ENCODE assay signal across 8 cellular contexts in the genomic region with DNA sequence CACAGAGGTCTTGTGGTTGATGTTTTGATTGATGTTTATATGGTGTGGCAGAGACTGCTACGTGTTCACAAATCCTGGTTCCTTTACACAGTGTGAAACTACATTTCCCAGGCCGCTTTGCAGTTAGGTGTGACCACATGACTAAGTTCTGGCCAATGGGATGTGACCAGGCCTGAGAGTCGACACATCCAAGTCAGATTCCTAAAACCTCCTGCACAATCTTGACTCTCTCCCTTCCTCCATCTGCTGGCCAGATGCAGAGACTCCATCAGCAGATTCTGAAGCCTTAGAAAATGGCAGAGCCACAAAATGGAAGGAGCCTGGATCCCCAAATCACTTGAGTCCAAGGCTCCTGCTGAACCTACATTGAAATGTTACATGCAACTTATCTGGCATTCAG. TPM values are rescaled to one million over a fixed set of nuclear protein-coding genes. Genes with fewer than 3 reads are reported as not detected.
DNase-seq lines count a peak whose midpoint lies in the region; ATAC-seq, FAIRE-seq and TF ChIP-seq lines count a peak whose summit lies in the region.

No MANE protein-coding gene starts in this region.

- ATAC-seq in activated B cell treated with CpG ODN at 0.5 μM for 24 hours (ENCODE audit: low read depth) (peak; percentile 64), left lobe of liver (peak; percentile 67)

- CTCF ChIA-PET in activated B cell treated with CpG ODN at 0.5 μM for 24 hours (lab: Charles Lee) = interaction anchor here (1.3 kb wide), 2 partner anchors 10 to 13 kb away, joined by 3 read pairs; a partner anchor contains a TSS

- TF ChIP-seq CTCF in activated B cell treated with CpG ODN at 0.5 μM for 24 hours (IDR thresholded peaks at IDR 0.05) = no peak
- TF ChIP-seq CTCF in progenitor cell of endocrine pancreas (IDR thresholded peaks at IDR 0.05; ENCODE audit: unreplicated experiment) = no peak

- intact Hi-C loops in activated B cell treated with CpG ODN at 0.5 μM for 24 hours (cut with micrococcal nuclease) = no loop called here

- H3K27me3 Mint-ChIP-seq in activated B cell treated with CpG ODN at 0.5 μM for 24 hours = no peaks in the 10 kb centered on the region
- H3K27me3 Mint-ChIP-seq in progenitor cell of endocrine pancreas = no peaks in the 10 kb centered on the region

- DNase-seq in COLO829 (ENCODE audit: low spot score) = peak; percentile 66
- peak; percentile 62 for DNase-seq in HTR-8/SVneo (ENCODE audit: insufficient read length, low spot score)
- no peak for DNase-seq in activated B cell treated with CpG ODN at 0.5 μM for 24 hours
- no peak for DNase-seq in left lobe of liver (ENCODE audit: low spot score)
- DNase-seq in NCI-H1436 treated with DMSO at 0.1 percent for 48 hours (lab: John Stamatoyannopoulos, UW) = no peak
- no peak for DNase-seq in NCI-H345 (lab: John Stamatoyannopoulos, UW)
- no peak for DNase-seq in progenitor cell of endocrine pancreas (ENCODE audit: low spot score, unreplicated experiment)
- DNase-seq in NCI-H69 (lab: John Stamatoyannopoulos, UW) = no peak

- H3K4me3 Mint-ChIP-seq in activated B cell treated with CpG ODN at 0.5 μM for 24 hours (peak overlapping the region; percentile 41), progenitor cell of endocrine pancreas (ENCODE audit: low read depth) (no peak overlapping the region)

- peak overlapping the region; percentile 70 for H3K27ac Mint-ChIP-seq in activated B cell treated with CpG ODN at 0.5 μM for 24 hours
- no peak overlapping the region for H3K27ac Mint-ChIP-seq in progenitor cell of endocrine pancreas

- H3K4me1 Mint-ChIP-seq in activated B cell treated with CpG ODN at 0.5 μM for 24 hours (peaks cover 37% of the 10 kb centered on the region), progenitor cell of endocrine pancreas (ENCODE audit: low read depth) (peaks cover 3% of the 10 kb centered on the region)

- FAIRE-seq in HTR-8/SVneo (lab: Jason Lieb, UNC) = no peak

- POLR2A ChIA-PET in activated B cell treated with CpG ODN at 0.5 μM for 24 hours (lab: Charles Lee) = interaction anchor here (0.8 to 19.9 kb wide), 7 partner anchors 8 to 92 kb away, joined by 3 to 757 read pairs (median 5); a partner anchor contains a TSS

- H3K9me3 Mint-ChIP-seq in activated B cell treated with CpG ODN at 0.5 μM for 24 hours (no peaks in the 10 kb centered on the region), progenitor cell of endocrine pancreas (ENCODE audit: low read depth) (no peaks in the 10 kb centered on the region)

- H3K36me3 Mint-ChIP-seq in activated B cell treated with CpG ODN at 0.5 μM for 24 hours (ENCODE audit: low read depth) (peaks cover 26% of the 10 kb centered on the region), progenitor cell of endocrine pancreas (ENCODE audit: insufficient read depth) (peaks cover 50% of the 10 kb centered on the region)

RNA-seq across cellular contexts. Expression of a gene that starts 12.6 kb away (rescaled TPM):
- total RNA-seq in activated B cell treated with CpG ODN at 0.5 μM for 24 hours (1,587 and 1,688 TPM in 2 replicates), left lobe of liver (2.2 TPM), progenitor cell of endocrine pancreas (not detected in 2 replicates)

RNA-seq across cellular contexts. Expression of a gene that starts 14.4 kb away (rescaled TPM):
- 5.3 TPM in 2 replicates for total RNA-seq in activated B cell treated with CpG ODN at 0.5 μM for 24 hours
- 5.1 TPM for total RNA-seq in left lobe of liver
- total RNA-seq in progenitor cell of endocrine pancreas = 226 and 235 TPM in 2 replicates

RNA-seq across cellular contexts. Expression of a gene that starts 15.8 kb away (rescaled TPM):
- total RNA-seq in activated B cell treated with CpG ODN at 0.5 μM for 24 hours (0.71 and 0.76 TPM in 2 replicates), left lobe of liver (not detected), progenitor cell of endocrine pancreas (3.6 and 5.2 TPM in 2 replicates)

RNA-seq across cellular contexts. Expression of a gene that starts 22.8 kb away (rescaled TPM):
- total RNA-seq in activated B cell treated with CpG ODN at 0.5 μM for 24 hours (14.8 and 19.3 TPM in 2 replicates), left lobe of liver (2.4 TPM), progenitor cell of endocrine pancreas (10.5 and 11.8 TPM in 2 replicates)

RNA-seq across cellular contexts. Expression of a gene that starts 40.2 kb away (rescaled TPM):
- total RNA-seq in activated B cell treated with CpG ODN at 0.5 μM for 24 hours = 0.62 and 0.66 TPM in 2 replicates
- not detected for total RNA-seq in left lobe of liver
- total RNA-seq in progenitor cell of endocrine pancreas = not detected in 2 replicates

Comparison
In these comparisons a context has a peak if more than half of its experiments do, and no peak if none do; other contexts are left out.
1. DNase-seq: peak in COLO829 (single experiment) and HTR-8/SVneo (single experiment); none in activated B cell treated with CpG ODN at 0.5 μM for 24 hours (single experiment), left lobe of liver (single experiment), NCI-H1436 treated with DMSO at 0.1 percent for 48 hours (single experiment), NCI-H345 (single experiment), progenitor cell of endocrine pancreas (single experiment) and NCI-H69 (single experiment).
2. RNA of a gene that starts 12.6 kb away (total RNA-seq): 1,587 to 1,688 TPM in activated B cell treated with CpG ODN at 0.5 μM for 24 hours; 2.2 TPM in left lobe of liver (single experiment) and not detected in progenitor cell of endocrine pancreas; every median in the first group is over 100 times any median in the second.
3. RNA of a gene that starts 14.4 kb away (total RNA-seq): 226 to 235 TPM in progenitor cell of endocrine pancreas; 5.3 TPM in activated B cell treated with CpG ODN at 0.5 μM for 24 hours and 5.1 TPM in left lobe of liver (single experiment); every median in the first group is over 10 times any median in the second.